Comparison of ENCODE assay signal across 20 cellular contexts in genomic region chr2:95014126-95014708, GRCh38. TPM values are rescaled to one million over a fixed set of nuclear protein-coding genes. Genes with fewer than 3 reads are reported as not detected.
DNase-seq lines count a peak whose midpoint lies in the region; TF ChIP-seq lines count a peak whose summit lies in the region.
"Had no signal": no experiment of that assay in that cellular context is flagged by ENCODE, and none has a peak within 500 bp of the region (broad histone marks: within the 10 kb centered on the region; RNA-seq: fewer than 3 reads in every experiment).

No MANE protein-coding gene starts in this region.

- no peaks in the 10 kb centered on the region for H3F3A ChIP-seq in Loucy (ENCODE audit: low read depth)

- H3K36me3 Mint-ChIP-seq in CD14-positive monocyte, result no peaks in the 10 kb centered on the region

- H3K9me3 ChIP-seq in Loucy (ENCODE audit: insufficient read depth, low read depth, low read length), result no peaks in the 10 kb centered on the region
- H3K9me3 ChIP-seq: SK-N-SH had no signal

- no peak overlapping the region for H2AFZ ChIP-seq in Loucy (ENCODE audit: low read length)
- H2AFZ ChIP-seq: PC-9 had no signal

- H3K27ac Mint-ChIP-seq in CD14-positive monocyte, result peak overlapping the region in 1 of 7 donors; percentile 33

- H3K36me3 ChIP-seq in Loucy (ENCODE audit: insufficient read depth, low read length), result no peaks in the 10 kb centered on the region

- H3K4me2 ChIP-seq in Loucy (ENCODE audit: low read depth, low read length, poor library complexity, severe bottlenecking), result no peak overlapping the region
- H3K4me2 ChIP-seq: PC-9, SK-N-SH had no signal

- no peak overlapping the region for H3K4me3 ChIP-seq in Loucy (ENCODE audit: low read length, poor library complexity, severe bottlenecking)
- H3K4me3 ChIP-seq: K562, PC-9 had no signal

- no peaks in the 10 kb centered on the region for H4K20me1 ChIP-seq in Loucy (ENCODE audit: insufficient read depth, low read length, poor library complexity, severe bottlenecking)

- no peaks in the 10 kb centered on the region for H3K27me3 ChIP-seq in Loucy (ENCODE audit: insufficient read depth, low read length, poor library complexity, severe bottlenecking)

- no peaks in the 10 kb centered on the region for H3K79me2 ChIP-seq in Loucy (ENCODE audit: insufficient read depth, low read length)

- TF ChIP-seq CTCF in Loucy (conservative IDR thresholded peaks at IDR 0.05; ENCODE audit: low read length), result no peak
- no peak for TF ChIP-seq CTCF in CD14-positive monocyte (IDR thresholded peaks at IDR 0.05)

- intact Hi-C loops in CD14-positive monocyte (cut with micrococcal nuclease), result no loop called here

- DNase-seq in caudate nucleus (lab: John Stamatoyannopoulos, UW) (peak in 1 of 61 donors; percentile 35), medulla oblongata (ENCODE audit: extremely low spot score) (peak; percentile 58), superior temporal gyrus (ENCODE audit: extremely low spot score) (peak; percentile 71), activated gamma-delta T cell treated with Interleukin-2 at 50 U/mL for 16 hours (no peak), germinal center (ENCODE audit: low spot score) (no peak), CD14-positive monocyte (ENCODE audit: low spot score) (no peak)
- DNase-seq: GOT3, NCI-H1105, NCI-H2029 treated with DMSO at 0.1 percent for 48 hours, NCI-H345, NCI-H524, NCI-H774, PC-9, SHP77 treated with DMSO at 0.1 percent for 48 hours, SK-N-SH had no signal

- peaks cover 36% of the 10 kb centered on the region for H3K4me1 ChIP-seq in Loucy (ENCODE audit: insufficient read depth, low read length, poor library complexity, severe bottlenecking)

- peaks cover 2% of the 10 kb centered on the region for H3K4me1 Mint-ChIP-seq in CD14-positive monocyte

- no peaks in the 10 kb centered on the region for H3K9me3 Mint-ChIP-seq in CD14-positive monocyte

- H3K27me3 Mint-ChIP-seq in CD14-positive monocyte (ENCODE audit: low read depth in 3 of 3), result peaks cover 1 to 2% (median 2%) of the 10 kb centered on the region in 3 donors

- peak overlapping the region; percentile 43 for H3K9ac ChIP-seq in Loucy (ENCODE audit: low read depth, low read length, poor library complexity, severe bottlenecking)
- H3K9ac ChIP-seq: SK-N-SH had no signal

- no peak overlapping the region for H3K4me3 Mint-ChIP-seq in CD14-positive monocyte

- no peaks in the 10 kb centered on the region for H3K9me2 ChIP-seq in Loucy (replicated peaks; ENCODE audit: low read depth, low read length)
- H3K9me2 ChIP-seq: SK-N-SH had no signal

- H3K27ac ChIP-seq in caudate nucleus (ENCODE audit: low read depth, low read length), result peak overlapping the region; percentile 63
- H3K27ac ChIP-seq: C4-2B, HL-60, PC-9 had no signal

RNA-seq across cellular contexts. Expression of gene MAL, which starts 11.3 kb away (rescaled TPM):
- under 1 TPM; 0.39 to 0.48 TPM for polyA plus RNA-seq in CD14-positive monocyte
- polyA plus RNA-seq: HepG2, K562, SK-N-SH had no signal

Comparison
In these comparisons a context has a peak if more than half of its experiments do, and no peak if none do; other contexts are left out.
1. DNase-seq: peak in medulla oblongata (single experiment) and superior temporal gyrus (single experiment); none in activated gamma-delta T cell treated with Interleukin-2 at 50 U/mL for 16 hours (single experiment), germinal center (single experiment) and CD14-positive monocyte (single experiment).